ENCODE assay signal across 24 cellular contexts in genomic region chr2:8215982-8216381, GRCh38.
"Had no signal": no experiment of that assay in that cellular context is flagged by ENCODE, and none has a peak within 500 bp of the region (broad histone marks: within the 10 kb centered on the region; RNA-seq: fewer than 3 reads in every experiment).

No MANE protein-coding gene starts in this region.

- H3K4me3 ChIP-seq: cardiac muscle cell, Peyer's patch had no signal

- DNase-seq: activated CD4-positive, alpha-beta memory T cell treated with anti-CD3 and anti-CD28 coated beads for 36 hours; activated CD4-positive, alpha-beta T cell treated with anti-CD3 and anti-CD28 coated beads, Interleukin-2, amount 10 ng/mL, durations not matched to agents 24 days and 14 days; activated CD4-positive, CD25-positive, alpha-beta regulatory T cell treated with anti-CD3 and anti-CD28 coated beads, Interleukin-2, amount 50 U/mL, for 72 hours; activated CD8-positive, alpha-beta memory T cell treated with anti-CD3 and anti-CD28 coated beads for 24 hours; activated effector memory CD4-positive, alpha-beta T cell treated with anti-CD3 and anti-CD28 coated beads, Interleukin-2, amount 50 U/mL, for 16 hours; activated naive CD4-positive, alpha-beta T cell treated with Interleukin-2 at 50 U/mL for 16 hours; activated naive CD8-positive, alpha-beta T cell treated with anti-CD3 and anti-CD28 coated beads, Interleukin-2, amount 50 U/mL, for 24 hours; activated T-cell treated with anti-CD3 and anti-CD28 coated beads, Interleukin-2, amount 50 U/mL, for 4 hours; amygdala; brain microvascular endothelial cell; KG1; NCI-H1048; NCI-H146; NCI-H187 treated with DMSO at 0.1 percent for 48 hours; NCI-H2081 treated with DMSO at 0.1 percent for 48 hours; NCI-H446 treated with DMSO at 0.1 percent for 48 hours; NCI-H526; NCI-H774; OCI-M1; Peyer's patch; SHP77 treated with DMSO at 0.1 percent for 48 hours had no signal

- H3K9me3 ChIP-seq: Peyer's patch had no signal

- H3K27ac ChIP-seq: brain microvascular endothelial cell, cardiac muscle cell, Peyer's patch had no signal

- H3K27me3 ChIP-seq: brain microvascular endothelial cell, cardiac muscle cell, Peyer's patch had no signal

- ATAC-seq: activated naive CD4-positive, alpha-beta T cell treated with anti-CD3 and anti-CD28 coated beads, Interleukin-2, amount 50 U/mL, for 72 hours; activated T-cell treated with anti-CD3 and anti-CD28 coated beads, Interleukin-2, amount 50 U/mL, for 4 hours; WTC11 had no signal

- H3K36me3 ChIP-seq: brain microvascular endothelial cell, cardiac muscle cell, Peyer's patch had no signal
